ENCODE assay signal across 10 cellular contexts in genomic region chr5:140242099-140242498, GRCh38.
DNase-seq lines count a peak whose midpoint lies in the region; ATAC-seq, FAIRE-seq and TF ChIP-seq lines count a peak whose summit lies in the region.
"Had no signal": no experiment of that assay in that cellular context is flagged by ENCODE, and none has a peak within 500 bp of the region (broad histone marks: within the 10 kb centered on the region; RNA-seq: fewer than 3 reads in every experiment).

No MANE protein-coding gene starts in this region.

- peak; percentile 42 for FAIRE-seq in K562 (lab: Jason Lieb, UNC)

- peaks cover 20% of the 10 kb centered on the region for H3K4me1 ChIP-seq in HEK293 (ENCODE audit: control insufficient read depth, insufficient read depth, low read length)
- H3K4me1 ChIP-seq in K562 (replicated peaks in 1 of 2; ENCODE audit: control insufficient read depth in 2 of 2, insufficient read depth in 2 of 2, low read length in 2 of 2), result peaks cover 15 to 30% of the 10 kb centered on the region in 2 experiments
- H3K4me1 ChIP-seq in right atrium auricular region, result peaks cover 0 to 80% of the 10 kb centered on the region in 2 donors
- peaks cover 88 to 100% (median 100%) of the 10 kb centered on the region in 4 donors for H3K4me1 ChIP-seq in stomach

- TF ChIP-seq CTCF in HEK293 (tag by site-specific recombination; IDR thresholded peaks at IDR 0.05), result peak; percentile 26; the same call in 1 of the 2 replicates
- peak in 2 of 3 experiments; percentile 26 to 30; a peak in 3 of 6 replicates for TF ChIP-seq CTCF in K562 (IDR thresholded peaks at IDR 0.05 in 2 of 3, conservative IDR thresholded peaks at IDR 0.05 in 1 of 3; ENCODE audit: insufficient read depth in 2 of 3, low read depth in 1 of 3, low read length in 3 of 3)
- TF ChIP-seq CTCF in right atrium auricular region (IDR thresholded peaks at IDR 0.05), result peak in 1 of 2 donors; percentile 40
- TF ChIP-seq CTCF in stomach (IDR thresholded peaks at IDR 0.05), result no peak

- H3K79me2 ChIP-seq in K562 (ENCODE audit: control insufficient read depth, insufficient read depth, low read length), result peaks cover 9% of the 10 kb centered on the region; the same call in 1 of the 3 replicates

- TF ChIP-seq RAD21 in K562 (CRISPR knock-in tag; conservative IDR thresholded peaks at IDR 0.05 in 1 of 2, IDR thresholded peaks at IDR 0.05 in 1 of 2), result peak in 1 of 2 experiments; percentile 3; a peak in 1 of 4 replicates

- H4K20me1 ChIP-seq in K562 (replicated peaks; ENCODE audit: control insufficient read depth, insufficient read depth, low read length), result peaks cover 30% of the 10 kb centered on the region

- DNase-seq in K562 (ENCODE audit: extremely low read depth in 1 of 4, low spot score in 3 of 4) (peak in 1 of 4 experiments; percentile 35), right atrium auricular region (ENCODE audit: low spot score) (no peak), stomach (no peak), NCI-H146 treated with DMSO at 0.1 percent for 48 hours (lab: John Stamatoyannopoulos, UW; ENCODE audit: unreplicated experiment) (no peak), anterior cingulate cortex (lab: John Stamatoyannopoulos, UW) (no peak), middle frontal gyrus (ENCODE audit: extremely low spot score, low spot score) (no peak)
- DNase-seq: trophoblast cell had no signal

- TF ChIP-seq POLR2A in K562 (conservative IDR thresholded peaks at IDR 0.05) (no peak), stomach (IDR thresholded peaks at IDR 0.05) (no peak)

- intact Hi-C loops in K562 (cut with micrococcal nuclease) (loop anchor here (5.0 to 10.0 kb wide), 2 partner anchors 313 to 490 kb away; partner anchors contain the start of gene SRA1), stomach (cut with DNase I; ENCODE audit: low total_unique reads) (loop anchor here (5.0 kb wide), 1 partner anchor 115 kb away; no protein-coding TSS in a partner anchor)

- ATAC-seq in K562 (0 out of 3 replicates have a peak, but pooled peaks have one; percentile 21), HG03442 (IDR thresholded peaks at IDR 0.05; ENCODE audit: unreplicated experiment) (no peak)

- CTCF ChIA-PET in HEK293 (lab: Yijun Ruan, JAX), result interaction anchor here (0.5 to 14.6 kb wide), 12 partner anchors 9 to 324 kb away, joined by 3 to 660 read pairs (median 5); partner anchors contain the start of genes HBEGF and SLC4A9
- CTCF ChIA-PET in K562 (lab: Yijun Ruan, JAX; ENCODE audit: low intra/inter-chr PET ratio), result interaction anchor here (3.5 to 4.1 kb wide), 2 partner anchors 110 to 115 kb away, joined by 29 to 37 read pairs; no protein-coding TSS in a partner anchor

- no TSS peak for BruUV-seq in K562 (replicated peaks; lab: Mats Ljungman, UMichigan)

- H3K9me3 ChIP-seq in HEK293 (ENCODE audit: control insufficient read depth, insufficient read depth, low read depth, low read length) (no peaks in the 10 kb centered on the region), K562 (replicated peaks; ENCODE audit: control insufficient read depth, insufficient read depth, low read depth, low read length) (no peaks in the 10 kb centered on the region), right atrium auricular region (no peaks in the 10 kb centered on the region), stomach (no peaks in the 10 kb centered on the region)

- H2AFZ ChIP-seq in K562 (ENCODE audit: low read depth, low read length), result no peak overlapping the region

- H3K36me3 ChIP-seq in HEK293 (ENCODE audit: control insufficient read depth in 2 of 2, insufficient read depth in 1 of 2, low read length in 2 of 2) (peaks cover 0 to 32% of the 10 kb centered on the region in 2 experiments; a peak in 1 of 3 replicates), K562 (ENCODE audit: control insufficient read depth, insufficient read depth, low read length) (peaks cover 41% of the 10 kb centered on the region), right atrium auricular region (peaks cover 4% of the 10 kb centered on the region), stomach (peaks cover 9 to 54% (median 34%) of the 10 kb centered on the region in 4 donors)

- in situ Hi-C loops in K562 (cut with MboI), result loop anchor here (5.0 to 10.0 kb wide), 2 partner anchors 115 to 483 kb away; no protein-coding TSS in a partner anchor

- H3K4me3 ChIP-seq in HEK293 (ENCODE audit: low read depth, low read length), result no peak overlapping the region
- no peak overlapping the region for H3K4me3 ChIP-seq in K562
- H3K4me3 ChIP-seq in right atrium auricular region, result no peak overlapping the region
- peak overlapping the region in 1 of 4 donors; percentile 6 for H3K4me3 ChIP-seq in stomach
- H3K4me3 ChIP-seq: lung had no signal

- POLR2A ChIA-PET in HEK293 (lab: Yijun Ruan, JAX), result interaction anchor here (1.1 to 8.9 kb wide), 2 partner anchors 104 to 405 kb away, joined by 4 to 130 read pairs; partner anchors contain the start of genes HBEGF, IK and NDUFA2
- POLR2A ChIA-PET in K562 (lab: Yijun Ruan, JAX), result interaction anchor here (0.9 to 1.1 kb wide), 3 partner anchors 20 to 104 kb away, joined by 3 to 4 read pairs (median 4); partner anchors contain the start of gene HBEGF

- H3K27ac ChIP-seq in HEK293 (ENCODE audit: extremely low read depth, low read depth, low read length), result no peak overlapping the region
- no peak overlapping the region for H3K27ac ChIP-seq in K562 (ENCODE audit: extremely low read depth, low read depth, low read length)
- peak overlapping the region; percentile 82 to 87 for H3K27ac ChIP-seq in right atrium auricular region
- peak overlapping the region; percentile 70 to 82 (median 79) for H3K27ac ChIP-seq in stomach

- no peaks in the 10 kb centered on the region for H3K27me3 ChIP-seq in K562 (ENCODE audit: control insufficient read depth in 2 of 2, insufficient read depth in 2 of 2, low read length in 2 of 2)
- H3K27me3 ChIP-seq in right atrium auricular region, result no peaks in the 10 kb centered on the region
- no peaks in the 10 kb centered on the region for H3K27me3 ChIP-seq in stomach

- 74% methylated on average over 5 of the region's 5 CpGs for WGBS in K562 (ENCODE audit: insufficient coverage, low coverage, missing lambda C conversion rate)
- WGBS in stomach, 5 donors, result 45 to 65% (median 58%) methylated on average over 5 of the region's 5 CpGs

- TF ChIP-seq EP300 in K562 (IDR thresholded peaks at IDR 0.05; ENCODE audit: low read length), result no peak
- TF ChIP-seq EP300 in stomach (IDR thresholded peaks at IDR 0.05), result no peak

- no peaks in the 10 kb centered on the region for H3K9me1 ChIP-seq in K562 (ENCODE audit: control insufficient read depth, insufficient read depth, low read length)

- peak overlapping the region in 1 of 2 experiments; percentile 40; a peak in 1 of 4 replicates for H3K9ac ChIP-seq in K562 (ENCODE audit: insufficient read depth in 1 of 2, low read depth in 2 of 2, low read length in 2 of 2)

- H3K4me2 ChIP-seq in K562 (ENCODE audit: insufficient read depth, low read length), result no peak overlapping the region

TF ChIP-seq in HEK293, 187 proteins besides CTCF, POLR2A, EP300 and RAD21:
- no peak for TF ChIP-seq EGR2 (tag by site-specific recombination; IDR thresholded peaks at IDR 0.05; ENCODE audit: low read depth)
- TF ChIP-seq, protein P1, sequence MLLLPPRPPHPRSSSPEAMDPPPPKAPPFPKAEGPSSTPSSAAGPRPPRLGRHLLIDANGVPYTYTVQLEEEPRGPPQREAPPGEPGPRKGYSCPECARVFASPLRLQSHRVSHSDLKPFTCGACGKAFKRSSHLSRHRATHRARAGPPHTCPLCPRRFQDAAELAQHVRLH (tag by site-specific recombination; IDR thresholded peaks at IDR 0.05), result no peak
- no peak for TF ChIP-seq ZNF423 (tag by site-specific recombination; IDR thresholded peaks at IDR 0.05)
- TF ChIP-seq, protein P2, sequence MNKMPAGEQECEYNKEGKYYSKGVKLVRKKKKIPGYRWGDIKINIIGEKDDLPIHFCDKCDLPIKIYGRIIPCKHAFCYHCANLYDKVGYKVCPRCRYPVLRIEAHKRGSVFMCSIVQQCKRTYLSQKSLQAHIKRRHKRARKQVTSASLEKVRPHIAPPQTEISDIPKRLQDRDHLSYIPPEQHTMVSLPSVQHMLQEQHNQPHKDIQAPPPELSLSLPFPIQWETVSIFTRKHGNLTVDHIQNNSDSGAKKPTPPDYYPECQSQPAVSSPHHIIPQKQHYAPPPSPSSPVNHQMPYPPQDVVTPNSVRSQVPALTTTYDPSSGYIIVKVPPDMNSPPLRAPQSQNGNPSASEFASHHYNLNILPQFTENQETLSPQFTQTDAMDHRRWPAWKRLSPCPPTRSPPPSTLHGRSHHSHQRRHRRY (tag by site-specific recombination; IDR thresholded peaks at IDR 0.05), result no peak
- TF ChIP-seq OVOL3 (tag by site-specific recombination; IDR thresholded peaks at IDR 0.05), result no peak
- TF ChIP-seq ZNF660 (tag by site-specific recombination; IDR thresholded peaks at IDR 0.05), result no peak
- TF ChIP-seq ZNF121 (tag by site-specific recombination; IDR thresholded peaks at IDR 0.05), result no peak
TF ChIP-seq in HEK293: peak in this region for 0.

TF ChIP-seq in K562, 482 proteins besides CTCF, POLR2A, EP300 and RAD21 (continues in another document):
- TF ChIP-seq, protein P3, sequence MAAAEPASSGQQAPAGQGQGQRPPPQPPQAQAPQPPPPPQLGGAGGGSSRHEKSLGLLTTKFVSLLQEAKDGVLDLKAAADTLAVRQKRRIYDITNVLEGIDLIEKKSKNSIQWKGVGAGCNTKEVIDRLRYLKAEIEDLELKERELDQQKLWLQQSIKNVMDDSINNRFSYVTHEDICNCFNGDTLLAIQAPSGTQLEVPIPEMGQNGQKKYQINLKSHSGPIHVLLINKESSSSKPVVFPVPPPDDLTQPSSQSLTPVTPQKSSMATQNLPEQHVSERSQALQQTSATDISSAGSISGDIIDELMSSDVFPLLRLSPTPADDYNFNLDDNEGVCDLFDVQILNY (CRISPR knock-in tag; IDR thresholded peaks at IDR 0.05), result no peak
- TF ChIP-seq KDM5B (IDR thresholded peaks at IDR 0.05; ENCODE audit: insufficient replicate concordance, low read depth, low read length) (no peak), CHD1 (IDR thresholded peaks at IDR 0.05; ENCODE audit: low read length) (no peak)
- TF ChIP-seq, protein P4, sequence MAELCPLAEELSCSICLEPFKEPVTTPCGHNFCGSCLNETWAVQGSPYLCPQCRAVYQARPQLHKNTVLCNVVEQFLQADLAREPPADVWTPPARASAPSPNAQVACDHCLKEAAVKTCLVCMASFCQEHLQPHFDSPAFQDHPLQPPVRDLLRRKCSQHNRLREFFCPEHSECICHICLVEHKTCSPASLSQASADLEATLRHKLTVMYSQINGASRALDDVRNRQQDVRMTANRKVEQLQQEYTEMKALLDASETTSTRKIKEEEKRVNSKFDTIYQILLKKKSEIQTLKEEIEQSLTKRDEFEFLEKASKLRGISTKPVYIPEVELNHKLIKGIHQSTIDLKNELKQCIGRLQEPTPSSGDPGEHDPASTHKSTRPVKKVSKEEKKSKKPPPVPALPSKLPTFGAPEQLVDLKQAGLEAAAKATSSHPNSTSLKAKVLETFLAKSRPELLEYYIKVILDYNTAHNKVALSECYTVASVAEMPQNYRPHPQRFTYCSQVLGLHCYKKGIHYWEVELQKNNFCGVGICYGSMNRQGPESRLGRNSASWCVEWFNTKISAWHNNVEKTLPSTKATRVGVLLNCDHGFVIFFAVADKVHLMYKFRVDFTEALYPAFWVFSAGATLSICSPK (IDR thresholded peaks at IDR 0.05; ENCODE audit: borderline replicate concordance), result no peak

Comparison
In these comparisons a context has a peak if more than half of its experiments do, and no peak if none do; other contexts are left out.
1. H3K27ac ChIP-seq: peak in right atrium auricular region (2 of 2) and stomach (5 of 5); none in HEK293 (single experiment) and K562 (single experiment).
2. CTCF ChIP-seq: peak in HEK293 (single experiment) and K562 (2 of 3); none in stomach (0 of 7).
3. Of the 44 proteins assayed by ChIP-seq in both K562 and HEK293: peak only in K562: none; only in HEK293: none; in both: CTCF; in neither: 43.